In the genomic region with DNA sequence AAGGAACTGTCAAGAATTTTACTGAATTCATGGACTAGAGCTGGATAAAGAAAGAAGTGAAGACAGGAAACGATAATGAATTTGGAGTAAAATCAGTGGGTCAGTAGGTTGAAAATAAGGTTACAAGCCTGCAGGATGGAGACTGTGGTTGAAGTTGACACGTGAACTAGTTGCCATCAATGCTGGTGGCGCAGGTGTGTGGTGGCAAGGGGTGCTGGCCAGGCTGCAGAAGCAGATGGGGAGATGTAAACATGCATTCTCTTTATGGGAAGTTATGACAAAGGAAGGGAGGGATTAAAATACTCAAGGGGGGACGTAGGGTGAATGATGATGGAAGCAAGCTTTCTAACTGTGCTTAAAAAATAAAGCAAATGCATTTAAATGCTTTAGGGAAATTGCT, we compare ENCODE assay signal across 3 cellular contexts.
"Had no signal": no experiment of that assay in that cellular context is flagged by ENCODE, and none has a peak within 500 bp of the region (broad histone marks: within the 10 kb centered on the region; RNA-seq: fewer than 3 reads in every experiment).

No MANE protein-coding gene starts in this region.

- H3K4me3 ChIP-seq: GM12878 had no signal

- ATAC-seq: GM12878 had no signal

- DNase-seq: GDM1, GF-D8 had no signal
